ENCODE assay signal across 9 cellular contexts in genomic region chr5:38453506-38453905, GRCh38.
DNase-seq lines count a peak whose midpoint lies in the region; ATAC-seq and FAIRE-seq lines count a peak whose summit lies in the region.
"Had no signal": no experiment of that assay in that cellular context is flagged by ENCODE, and none has a peak within 500 bp of the region (broad histone marks: within the 10 kb centered on the region; RNA-seq: fewer than 3 reads in every experiment).

No MANE protein-coding gene starts in this region.

- peaks cover 84% of the 10 kb centered on the region for H3K27me3 Mint-ChIP-seq in T-helper 2 cell treated with Interferon-gamma antibody and Interleukin-4, amounts not matched to agents 5 μg/mL and 100 μg/mL, for 36 hours (ENCODE audit: low read depth)
- peaks cover 56 to 71% (median 65%) of the 10 kb centered on the region in 3 donors for H3K27me3 Mint-ChIP-seq in naive B cell

- FAIRE-seq in RCC 7860 (lab: Jason Lieb, UNC), result no peak
- FAIRE-seq: A204.1 had no signal

- peak; percentile 57 for DNase-seq in NK-92 treated with Interleukin-12 subunit alpha and Interleukin-12 subunit beta, amount 100 ng/mL, for 24 hours (lab: John Stamatoyannopoulos, UW)
- DNase-seq in NK-92 (lab: John Stamatoyannopoulos, UW; ENCODE audit: unreplicated experiment), result no peak
- peak; percentile 56 for DNase-seq in T-helper 2 cell treated with Interferon-gamma antibody and Interleukin-4, amounts not matched to agents 5 μg/mL and 100 μg/mL, for 36 hours (ENCODE audit: low spot score)
- peak; percentile 48 for DNase-seq in naive B cell
- no peak for DNase-seq in COR-L47 (lab: John Stamatoyannopoulos, UW)
- no peak for DNase-seq in RCC 7860 (ENCODE audit: low spot score)
- no peak for DNase-seq in NCI-H748 (lab: John Stamatoyannopoulos, UW; ENCODE audit: unreplicated experiment)

- peak overlapping the region; percentile 23 for H3K4me3 Mint-ChIP-seq in T-helper 2 cell treated with Interferon-gamma antibody and Interleukin-4, amounts not matched to agents 5 μg/mL and 100 μg/mL, for 36 hours
- H3K4me3 Mint-ChIP-seq in naive B cell, result peak overlapping the region in 2 of 8 donors; percentile 2 to 52

- H3K27ac Mint-ChIP-seq in T-helper 2 cell treated with Interferon-gamma antibody and Interleukin-4, amounts not matched to agents 5 μg/mL and 100 μg/mL, for 36 hours, result peak overlapping the region; percentile 46
- peak overlapping the region in 3 of 6 donors; percentile 63 to 96 (median 88) for H3K27ac Mint-ChIP-seq in naive B cell

- no peaks in the 10 kb centered on the region for H3K36me3 Mint-ChIP-seq in T-helper 2 cell treated with Interferon-gamma antibody and Interleukin-4, amounts not matched to agents 5 μg/mL and 100 μg/mL, for 36 hours (ENCODE audit: low read depth)
- H3K36me3 Mint-ChIP-seq in naive B cell, result peaks cover 7 to 8% of the 10 kb centered on the region in 2 donors

- H3K9me3 Mint-ChIP-seq in T-helper 2 cell treated with Interferon-gamma antibody and Interleukin-4, amounts not matched to agents 5 μg/mL and 100 μg/mL, for 36 hours, result no peaks in the 10 kb centered on the region
- peaks cover 2 to 45% (median 14%) of the 10 kb centered on the region in 7 donors for H3K9me3 Mint-ChIP-seq in naive B cell

- ATAC-seq in HG03095 (IDR thresholded peaks at IDR 0.05; ENCODE audit: unreplicated experiment) (peak; percentile 99), naive B cell (ENCODE audit: low read depth in 2 of 2) (peak; percentile 85 to 94)

- H3K4me1 Mint-ChIP-seq in T-helper 2 cell treated with Interferon-gamma antibody and Interleukin-4, amounts not matched to agents 5 μg/mL and 100 μg/mL, for 36 hours (ENCODE audit: low read depth), result peaks cover 18% of the 10 kb centered on the region
- peaks cover 8 to 18% (median 10%) of the 10 kb centered on the region in 3 donors for H3K4me1 Mint-ChIP-seq in naive B cell

Comparison
In these comparisons a context has a peak if more than half of its experiments do, and no peak if none do; other contexts are left out.
1. DNase-seq: peak in NK-92 treated with Interleukin-12 subunit alpha and Interleukin-12 subunit beta, amount 100 ng/mL, for 24 hours (single experiment), T-helper 2 cell treated with Interferon-gamma antibody and Interleukin-4, amounts not matched to agents 5 μg/mL and 100 μg/mL, for 36 hours (single experiment) and naive B cell (single experiment); none in NK-92 (single experiment), COR-L47 (single experiment), RCC 7860 (single experiment) and NCI-H748 (single experiment).